In the genomic region with DNA sequence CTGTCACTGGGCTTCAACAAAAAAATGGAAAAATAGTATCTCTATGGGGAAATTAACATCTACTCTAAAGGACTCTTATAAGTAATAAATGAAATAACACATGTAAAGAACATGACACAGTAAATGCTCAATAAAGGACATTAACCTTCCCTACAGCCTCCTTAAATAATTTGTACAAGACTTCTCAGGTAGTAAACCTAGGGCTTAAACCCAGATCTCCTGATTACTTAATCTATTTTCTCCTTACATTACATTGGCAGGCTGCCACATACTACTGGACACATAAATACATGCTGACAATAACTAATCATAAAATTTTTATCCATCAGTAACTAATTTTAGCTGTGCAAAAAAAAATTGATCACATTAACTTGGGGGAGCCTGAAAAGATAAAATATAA, we compare ENCODE assay signal across 20 cellular contexts. TPM values are rescaled to one million over a fixed set of nuclear protein-coding genes. Genes with fewer than 3 reads are reported as not detected.
DNase-seq lines count a peak whose midpoint lies in the region; ATAC-seq, FAIRE-seq and TF ChIP-seq lines count a peak whose summit lies in the region.
"Had no signal": no experiment of that assay in that cellular context is flagged by ENCODE, and none has a peak within 500 bp of the region (broad histone marks: within the 10 kb centered on the region; RNA-seq: fewer than 3 reads in every experiment).

No MANE protein-coding gene starts in this region.

- BruUV-seq in HepG2 (replicated peaks; lab: Mats Ljungman, UMichigan) = no TSS peak

- no peak for TF ChIP-seq EP300 in HepG2 (IDR thresholded peaks at IDR 0.05; ENCODE audit: low read depth in 2 of 2, low read length in 2 of 2)
- TF ChIP-seq EP300 in HepG2 (CRISPR knock-in tag; IDR thresholded peaks at IDR 0.05; ENCODE audit: borderline replicate concordance) = no peak

- TF ChIP-seq POLR2A in HepG2 (IDR thresholded peaks at IDR 0.05; ENCODE audit: insufficient read depth in 1 of 2, low read depth in 2 of 2, low read length in 2 of 2) = no peak
- TF ChIP-seq POLR2A in right lobe of liver (IDR thresholded peaks at IDR 0.05) = no peak

- peaks cover 85% of the 10 kb centered on the region for H3K79me2 ChIP-seq in HepG2 (ENCODE audit: insufficient read depth, low read length)

- CTCF ChIA-PET in HepG2 (lab: Yijun Ruan, JAX; ENCODE audit: low intra/inter-chr PET ratio, low total read pairs) = no interaction called here

- no peak overlapping the region for H3K9ac ChIP-seq in HepG2 (ENCODE audit: insufficient read depth, low read depth, low read length)

- no peak for TF ChIP-seq RAD21 in HepG2 (CRISPR knock-in tag; IDR thresholded peaks at IDR 0.05)

- in situ Hi-C loops in HepG2 (cut with HindIII; ENCODE audit: extremely low pct_ligation_motif_present, low pct_unique_long_range_greater_than_20kb) = no loop called here

- peaks cover 29% of the 10 kb centered on the region for H4K20me1 ChIP-seq in HepG2 (ENCODE audit: insufficient read depth, low read length)

- H3K9me3 Mint-ChIP-seq in dendritic cell treated with granulocyte-macrophage colony-stimulating factor and Interleukin-4, amounts not matched to agents 40 ng/mL and 50 ng/mL, for 4 days = no peaks in the 10 kb centered on the region
- H3K9me3 Mint-ChIP-seq in activated T-helper 2 cell treated with anti-CD3 and anti-CD28 coated beads, Interferon-gamma antibody, Interleukin-2, Interleukin-4, amounts not matched to agents 10 μg/mL and 5 μg/mL and 100 μg/mL, durations not matched to agents 14 hours and 24 hours and 36 hours = no peaks in the 10 kb centered on the region
- H3K9me3 Mint-ChIP-seq: CD8-positive, alpha-beta memory T cell had no signal

- peaks cover 70% of the 10 kb centered on the region for H3K4me1 ChIP-seq in HepG2 (ENCODE audit: insufficient read depth, low read length)
- H3K4me1 ChIP-seq in right lobe of liver = peaks cover 0 to 27% (median 4%) of the 10 kb centered on the region in 4 donors

- H3K36me3 Mint-ChIP-seq in dendritic cell treated with granulocyte-macrophage colony-stimulating factor and Interleukin-4, amounts not matched to agents 40 ng/mL and 50 ng/mL, for 4 days (ENCODE audit: low read depth) = peaks cover 30% of the 10 kb centered on the region
- H3K36me3 Mint-ChIP-seq in activated T-helper 2 cell treated with anti-CD3 and anti-CD28 coated beads, Interferon-gamma antibody, Interleukin-2, Interleukin-4, amounts not matched to agents 10 μg/mL and 5 μg/mL and 100 μg/mL, durations not matched to agents 14 hours and 24 hours and 36 hours (ENCODE audit: low read depth) = peaks cover 33% of the 10 kb centered on the region

- DNase-seq in HepG2 (ENCODE audit: low spot score) = no peak
- no peak for DNase-seq in right lobe of liver
- DNase-seq in NCI-H82 treated with DMSO at 0.1 percent for 48 hours (lab: John Stamatoyannopoulos, UW; ENCODE audit: unreplicated experiment) = peak; percentile 26
- DNase-seq in activated T-helper 2 cell treated with anti-CD3 and anti-CD28 coated beads, Interferon-gamma antibody, Interleukin-2, Interleukin-4, amounts not matched to agents 10 μg/mL and 5 μg/mL and 100 μg/mL, durations not matched to agents 14 hours and 24 hours and 36 hours (ENCODE audit: low spot score) = no peak
- DNase-seq in CD1c-positive myeloid dendritic cell (ENCODE audit: extremely low spot score) = no peak
- no peak for DNase-seq in GM19240 (ENCODE audit: insufficient read length, low spot score)
- DNase-seq: CD8-positive, alpha-beta memory T cell; DMS53; NCI-H1417 treated with DMSO at 0.1 percent for 48 hours; NCI-H1930; NCI-H2171 treated with DMSO at 0.1 percent for 48 hours; NCI-H446; NCI-H526 treated with DMSO at 0.1 percent for 48 hours; NK-92 treated with Interleukin-12 subunit alpha and Interleukin-12 subunit beta, amount 100 ng/mL, for 24 hours; SIG-M5; T-helper 1 cell had no signal

- ATAC-seq in HepG2 (no peak), right lobe of liver (no peak)
- ATAC-seq: A549 had no signal

- FAIRE-seq in HepG2 (lab: Jason Lieb, UNC) = no peak
- FAIRE-seq: A549 had no signal

- no peak overlapping the region for H3K4me3 Mint-ChIP-seq in dendritic cell treated with granulocyte-macrophage colony-stimulating factor and Interleukin-4, amounts not matched to agents 40 ng/mL and 50 ng/mL, for 4 days
- no peak overlapping the region for H3K4me3 Mint-ChIP-seq in activated T-helper 2 cell treated with anti-CD3 and anti-CD28 coated beads, Interferon-gamma antibody, Interleukin-2, Interleukin-4, amounts not matched to agents 10 μg/mL and 5 μg/mL and 100 μg/mL, durations not matched to agents 14 hours and 24 hours and 36 hours (ENCODE audit: low read depth)

- H3K27ac Mint-ChIP-seq in dendritic cell treated with granulocyte-macrophage colony-stimulating factor and Interleukin-4, amounts not matched to agents 40 ng/mL and 50 ng/mL, for 4 days = peak overlapping the region; percentile 51
- no peak overlapping the region for H3K27ac Mint-ChIP-seq in activated T-helper 2 cell treated with anti-CD3 and anti-CD28 coated beads, Interferon-gamma antibody, Interleukin-2, Interleukin-4, amounts not matched to agents 10 μg/mL and 5 μg/mL and 100 μg/mL, durations not matched to agents 14 hours and 24 hours and 36 hours

- intact Hi-C loops in HepG2 (cut with micrococcal nuclease; ENCODE audit: unreplicated experiment) = no loop called here
- intact Hi-C loops in right lobe of liver (cut with DNase I) = no loop called here
- intact Hi-C loops in dendritic cell treated with granulocyte-macrophage colony-stimulating factor and Interleukin-4, amounts not matched to agents 40 ng/mL and 50 ng/mL, for 4 days (cut with micrococcal nuclease) = no loop called here
- intact Hi-C loops in activated T-helper 2 cell treated with anti-CD3 and anti-CD28 coated beads, Interferon-gamma antibody, Interleukin-2, Interleukin-4, amounts not matched to agents 10 μg/mL and 5 μg/mL and 100 μg/mL, durations not matched to agents 14 hours and 24 hours and 36 hours (cut with micrococcal nuclease) = no loop called here

- H2AFZ ChIP-seq in HepG2 (ENCODE audit: low read length) = no peak overlapping the region

- H3K4me2 ChIP-seq in HepG2 (ENCODE audit: low read depth, low read length) = peak overlapping the region; percentile 45; the same call in 1 of the 2 replicates
- H3K4me2 ChIP-seq: A549 had no signal

- H3K36me3 ChIP-seq in HepG2 (replicated peaks in 1 of 2; ENCODE audit: control insufficient read depth in 1 of 2, insufficient read depth in 2 of 2, low read length in 2 of 2) (peaks cover 0 to 6% of the 10 kb centered on the region in 2 experiments; a peak in 1 of 5 replicates), right lobe of liver (no peaks in the 10 kb centered on the region)

- H3K9me3 ChIP-seq in HepG2 (ENCODE audit: low read length) (no peaks in the 10 kb centered on the region), right lobe of liver (no peaks in the 10 kb centered on the region)
- H3K9me3 ChIP-seq: A549, HAP-1 had no signal

- H3K27ac ChIP-seq in HepG2 (ENCODE audit: extremely low read length, insufficient read depth, low read length) = no peak overlapping the region
- H3K27ac ChIP-seq in right lobe of liver = no peak overlapping the region
- H3K27ac ChIP-seq: A549, RWPE1 had no signal

- H3K4me1 Mint-ChIP-seq in dendritic cell treated with granulocyte-macrophage colony-stimulating factor and Interleukin-4, amounts not matched to agents 40 ng/mL and 50 ng/mL, for 4 days (ENCODE audit: low read depth) = peaks cover 43% of the 10 kb centered on the region
- peaks cover 29% of the 10 kb centered on the region for H3K4me1 Mint-ChIP-seq in activated T-helper 2 cell treated with anti-CD3 and anti-CD28 coated beads, Interferon-gamma antibody, Interleukin-2, Interleukin-4, amounts not matched to agents 10 μg/mL and 5 μg/mL and 100 μg/mL, durations not matched to agents 14 hours and 24 hours and 36 hours (ENCODE audit: low read depth)

- H3K4me3 ChIP-seq in HepG2 (replicated peaks in 1 of 3; ENCODE audit: insufficient read depth in 1 of 3, low read depth in 2 of 3, low read length in 3 of 3) (no peak overlapping the region), right lobe of liver (no peak overlapping the region)
- H3K4me3 ChIP-seq: A549, HAP-1 had no signal

- H3K27me3 ChIP-seq in HepG2 (ENCODE audit: control insufficient read depth in 1 of 2, insufficient read depth in 2 of 2, low read length in 2 of 2) (peaks cover 0 to 4% of the 10 kb centered on the region in 2 experiments; a peak in 1 of 5 replicates), right lobe of liver (no peaks in the 10 kb centered on the region)

- no peaks in the 10 kb centered on the region for H3K27me3 Mint-ChIP-seq in dendritic cell treated with granulocyte-macrophage colony-stimulating factor and Interleukin-4, amounts not matched to agents 40 ng/mL and 50 ng/mL, for 4 days
- H3K27me3 Mint-ChIP-seq in activated T-helper 2 cell treated with anti-CD3 and anti-CD28 coated beads, Interferon-gamma antibody, Interleukin-2, Interleukin-4, amounts not matched to agents 10 μg/mL and 5 μg/mL and 100 μg/mL, durations not matched to agents 14 hours and 24 hours and 36 hours (ENCODE audit: low read depth) = no peaks in the 10 kb centered on the region
- H3K27me3 Mint-ChIP-seq: CD8-positive, alpha-beta memory T cell had no signal

- POLR2A ChIA-PET in HepG2 (lab: Yijun Ruan, JAX) = interaction anchor here (1.1 kb wide), 1 partner anchor 15 kb away, joined by 3 read pairs; no protein-coding TSS in a partner anchor

- no peak for TF ChIP-seq CTCF in HepG2 (CRISPR knock-in tag; IDR thresholded peaks at IDR 0.05)
- TF ChIP-seq CTCF in right lobe of liver (IDR thresholded peaks at IDR 0.05) = no peak

RNA-seq across cellular contexts. Expression of a gene that starts 4.9 kb away (rescaled TPM):
- 26.0 and 26.1 TPM in 2 replicates for total RNA-seq in HepG2 (2016; rRNA removed; fragmentation: Illumina TruSeq; extraction: Trizol)
- total RNA-seq in HepG2 (2016; cell fraction: cytosol; rRNA removed; fragmentation: Illumina TruSeq; extraction: Trizol; ENCODE audit: low read depth) = 17.6 and 23.5 TPM in 2 replicates
- total RNA-seq in HepG2 (2016; cell fraction: insoluble cytoplasmic fraction; rRNA removed; fragmentation: Illumina TruSeq; extraction: Trizol) = 22.8 and 26.4 TPM in 2 replicates
- 11.4 and 12.2 TPM in 2 replicates for total RNA-seq in HepG2 (2016; cell fraction: membrane; rRNA removed; fragmentation: Illumina TruSeq; extraction: Trizol)
- 31.5 and 33.0 TPM in 2 replicates for total RNA-seq in HepG2 (2016; cell fraction: nucleus; rRNA removed; fragmentation: Illumina TruSeq; extraction: Trizol)
- 15.7 and 16.8 TPM in 2 replicates for polyA plus RNA-seq in HepG2 (2011; rRNA removed)
- 7.8 and 8.9 TPM in 2 replicates for polyA plus RNA-seq in HepG2 (2011; cell fraction: cytosol; rRNA removed)
- polyA plus RNA-seq in HepG2 (2011; cell fraction: nucleus; rRNA removed) = 32.8 and 50.7 TPM in 2 replicates
- 16.2 and 19.7 TPM in 2 replicates for polyA plus RNA-seq in HepG2 (2012)
- 0.49 and 0.63 TPM in 2 replicates for polyA plus RNA-seq in HepG2 (2016; cell fraction: cytosol; fragmentation: Illumina TruSeq; extraction: Trizol; ENCODE audit: low read depth)
- polyA plus RNA-seq in HepG2 (2016; cell fraction: insoluble cytoplasmic fraction; fragmentation: Illumina TruSeq; extraction: Trizol; ENCODE audit: low read depth) = 10.4 and 12.5 TPM in 2 replicates
- polyA plus RNA-seq in HepG2 (2016; cell fraction: membrane; fragmentation: Illumina TruSeq; extraction: Trizol; ENCODE audit: low read depth) = 1.7 and 2.2 TPM in 2 replicates
- 14.6 and 18.1 TPM in 2 replicates for polyA plus RNA-seq in HepG2 (2016; cell fraction: nucleus; fragmentation: Illumina TruSeq; extraction: Trizol; ENCODE audit: insufficient read depth, low read depth)
- polyA minus RNA-seq in HepG2 (2011; rRNA and poly(A)+ RNA removed; ENCODE audit: low replicate concordance) = 74.1 and 110 TPM in 2 replicates
- polyA minus RNA-seq in HepG2 (2011; cell fraction: cytosol; rRNA and poly(A)+ RNA removed) = 20.0 and 28.0 TPM in 2 replicates
- 91.6 and 127 TPM in 2 replicates for polyA minus RNA-seq in HepG2 (2011; cell fraction: nucleus; rRNA and poly(A)+ RNA removed)
- total RNA-seq in right lobe of liver = 10 to 100 TPM; 11.0 to 15.7 (median 13.6) TPM
- total RNA-seq in activated T-helper 2 cell treated with anti-CD3 and anti-CD28 coated beads, Interferon-gamma antibody, Interleukin-2, Interleukin-4, amounts not matched to agents 10 μg/mL and 5 μg/mL and 100 μg/mL, durations not matched to agents 14 hours and 24 hours and 36 hours = 31.5 and 32.7 TPM in 2 replicates

RNA-seq across cellular contexts. Expression of a gene that starts 28.1 kb away (rescaled TPM):
- 4.8 and 6.9 TPM in 2 replicates for total RNA-seq in HepG2 (2016; rRNA removed; fragmentation: Illumina TruSeq; extraction: Trizol)
- total RNA-seq in HepG2 (2016; cell fraction: cytosol; rRNA removed; fragmentation: Illumina TruSeq; extraction: Trizol; ENCODE audit: low read depth) = 1.5 and 2.1 TPM in 2 replicates
- total RNA-seq in HepG2 (2016; cell fraction: insoluble cytoplasmic fraction; rRNA removed; fragmentation: Illumina TruSeq; extraction: Trizol) = 4.6 and 6.5 TPM in 2 replicates
- total RNA-seq in HepG2 (2016; cell fraction: membrane; rRNA removed; fragmentation: Illumina TruSeq; extraction: Trizol) = 4.0 and 4.8 TPM in 2 replicates
- 1.5 and 3.2 TPM in 2 replicates for total RNA-seq in HepG2 (2016; cell fraction: nucleus; rRNA removed; fragmentation: Illumina TruSeq; extraction: Trizol)
- 2.5 and 3.0 TPM in 2 replicates for polyA plus RNA-seq in HepG2 (2011; rRNA removed)
- 1.7 and 2.6 TPM in 2 replicates for polyA plus RNA-seq in HepG2 (2011; cell fraction: cytosol; rRNA removed)
- 2.5 and 3.5 TPM in 2 replicates for polyA plus RNA-seq in HepG2 (2011; cell fraction: nucleus; rRNA removed)
- 2.4 and 2.6 TPM in 2 replicates for polyA plus RNA-seq in HepG2 (2012)
- 0.31 and 0.55 TPM in 2 replicates for polyA plus RNA-seq in HepG2 (2016; cell fraction: cytosol; fragmentation: Illumina TruSeq; extraction: Trizol; ENCODE audit: low read depth)
- 4.2 and 4.6 TPM in 2 replicates for polyA plus RNA-seq in HepG2 (2016; cell fraction: insoluble cytoplasmic fraction; fragmentation: Illumina TruSeq; extraction: Trizol; ENCODE audit: low read depth)
- polyA plus RNA-seq in HepG2 (2016; cell fraction: membrane; fragmentation: Illumina TruSeq; extraction: Trizol; ENCODE audit: low read depth) = 1.1 and 1.2 TPM in 2 replicates
- 1.9 and 3.3 TPM in 2 replicates for polyA plus RNA-seq in HepG2 (2016; cell fraction: nucleus; fragmentation: Illumina TruSeq; extraction: Trizol; ENCODE audit: insufficient read depth, low read depth)
- 4.5 and 8.3 TPM in 2 replicates for polyA minus RNA-seq in HepG2 (2011; rRNA and poly(A)+ RNA removed; ENCODE audit: low replicate concordance)
- polyA minus RNA-seq in HepG2 (2011; cell fraction: cytosol; rRNA and poly(A)+ RNA removed) = 2.2 TPM in 2 replicates
- 2.2 and 4.4 TPM in 2 replicates for polyA minus RNA-seq in HepG2 (2011; cell fraction: nucleus; rRNA and poly(A)+ RNA removed)
- total RNA-seq in right lobe of liver = 1 to 10 TPM; 2.0 to 3.4 (median 2.9) TPM
- total RNA-seq in activated T-helper 2 cell treated with anti-CD3 and anti-CD28 coated beads, Interferon-gamma antibody, Interleukin-2, Interleukin-4, amounts not matched to agents 10 μg/mL and 5 μg/mL and 100 μg/mL, durations not matched to agents 14 hours and 24 hours and 36 hours = 3.8 and 4.7 TPM in 2 replicates

RNA-seq across cellular contexts. Expression of a gene that starts 28.4 kb away (rescaled TPM):
- total RNA-seq in HepG2 (2016; rRNA removed; fragmentation: Illumina TruSeq; extraction: Trizol) = 55.0 and 61.8 TPM in 2 replicates
- 13.7 and 14.5 TPM in 2 replicates for total RNA-seq in HepG2 (2016; cell fraction: cytosol; rRNA removed; fragmentation: Illumina TruSeq; extraction: Trizol; ENCODE audit: low read depth)
- total RNA-seq in HepG2 (2016; cell fraction: insoluble cytoplasmic fraction; rRNA removed; fragmentation: Illumina TruSeq; extraction: Trizol) = 58.5 and 64.2 TPM in 2 replicates
- total RNA-seq in HepG2 (2016; cell fraction: membrane; rRNA removed; fragmentation: Illumina TruSeq; extraction: Trizol) = 46.2 and 49.5 TPM in 2 replicates
- 30.0 and 38.4 TPM in 2 replicates for total RNA-seq in HepG2 (2016; cell fraction: nucleus; rRNA removed; fragmentation: Illumina TruSeq; extraction: Trizol)
- 76.3 and 77.3 TPM in 2 replicates for polyA plus RNA-seq in HepG2 (2011; rRNA removed)
- 56.1 and 62.7 TPM in 2 replicates for polyA plus RNA-seq in HepG2 (2011; cell fraction: cytosol; rRNA removed)
- 84.0 and 100 TPM in 2 replicates for polyA plus RNA-seq in HepG2 (2011; cell fraction: nucleus; rRNA removed)
- polyA plus RNA-seq in HepG2 (2012) = 38.3 and 43.7 TPM in 2 replicates
- polyA plus RNA-seq in HepG2 (2016; cell fraction: cytosol; fragmentation: Illumina TruSeq; extraction: Trizol; ENCODE audit: low read depth) = 10.8 and 11.5 TPM in 2 replicates
- polyA plus RNA-seq in HepG2 (2016; cell fraction: insoluble cytoplasmic fraction; fragmentation: Illumina TruSeq; extraction: Trizol; ENCODE audit: low read depth) = 62.7 and 66.3 TPM in 2 replicates
- 31.9 and 39.2 TPM in 2 replicates for polyA plus RNA-seq in HepG2 (2016; cell fraction: membrane; fragmentation: Illumina TruSeq; extraction: Trizol; ENCODE audit: low read depth)
- polyA plus RNA-seq in HepG2 (2016; cell fraction: nucleus; fragmentation: Illumina TruSeq; extraction: Trizol; ENCODE audit: insufficient read depth, low read depth) = 48.8 and 53.2 TPM in 2 replicates
- polyA minus RNA-seq in HepG2 (2011; rRNA and poly(A)+ RNA removed; ENCODE audit: low replicate concordance) = 156 and 179 TPM in 2 replicates
- polyA minus RNA-seq in HepG2 (2011; cell fraction: cytosol; rRNA and poly(A)+ RNA removed) = 39.7 and 48.5 TPM in 2 replicates
- polyA minus RNA-seq in HepG2 (2011; cell fraction: nucleus; rRNA and poly(A)+ RNA removed) = 55.7 and 65.5 TPM in 2 replicates
- 10 to 100 TPM; 34.5 to 60.9 (median 41.1) TPM for total RNA-seq in right lobe of liver
- 58.0 and 58.1 TPM in 2 replicates for total RNA-seq in activated T-helper 2 cell treated with anti-CD3 and anti-CD28 coated beads, Interferon-gamma antibody, Interleukin-2, Interleukin-4, amounts not matched to agents 10 μg/mL and 5 μg/mL and 100 μg/mL, durations not matched to agents 14 hours and 24 hours and 36 hours
